8 cellular contexts compared by ENCODE assay signal in the genomic region with DNA sequence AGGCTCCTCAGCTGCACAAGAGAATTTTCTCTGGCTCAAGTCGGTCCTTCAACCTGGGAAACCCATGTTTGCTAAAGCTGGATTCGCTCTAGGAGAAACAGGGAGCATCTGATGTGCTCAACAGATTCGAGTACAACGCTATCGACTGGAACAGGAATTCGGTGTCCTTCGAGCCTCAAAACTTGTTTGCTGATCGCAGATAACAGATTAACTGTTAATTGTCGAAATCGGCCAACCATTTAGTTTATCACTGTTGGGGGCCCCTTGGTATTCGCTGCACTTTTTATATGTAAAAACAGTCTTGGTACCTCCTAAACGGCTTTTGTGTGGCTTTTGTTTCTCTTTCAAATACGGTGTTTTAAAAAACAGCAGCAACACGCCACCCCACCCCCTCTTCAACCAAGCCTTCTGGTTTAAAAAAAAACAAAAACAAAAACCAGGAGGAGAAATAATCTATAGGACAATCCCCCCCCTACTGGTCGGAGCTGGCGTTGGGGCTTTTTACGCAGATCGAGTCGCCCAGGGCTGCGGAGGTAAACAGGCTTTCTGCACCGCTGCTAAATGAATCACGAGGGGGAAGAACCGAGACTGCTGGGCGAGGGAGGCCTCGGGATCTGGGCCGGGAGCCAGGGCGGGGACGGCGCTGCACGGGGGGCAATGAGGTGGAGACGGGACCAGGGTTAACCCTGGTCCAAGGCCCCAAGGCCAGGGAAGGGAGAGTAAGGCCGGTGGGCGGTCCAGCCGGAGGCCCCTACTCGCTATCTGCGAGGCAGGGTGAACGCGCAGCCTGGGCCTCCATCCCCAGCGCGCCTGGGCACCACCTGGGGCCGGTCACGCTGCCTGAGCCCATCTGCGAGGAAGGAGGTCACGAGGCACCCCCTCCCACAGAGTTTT.
DNase-seq lines count a peak whose midpoint lies in the region; ATAC-seq and TF ChIP-seq lines count a peak whose summit lies in the region.

No MANE protein-coding gene starts in this region.

- no peaks in the 10 kb centered on the region for H3K36me3 ChIP-seq in BE2C

- H3K4me1 ChIP-seq in BE2C: peaks cover 46% of the 10 kb centered on the region

- intact Hi-C loops in left ventricle myocardium superior (cut with micrococcal nuclease): loop anchor here (5.0 kb wide), 1 partner anchor 82 kb away; no protein-coding TSS in a partner anchor

- TF ChIP-seq CTCF in BE2C (IDR thresholded peaks at IDR 0.05; ENCODE audit: low read depth, low read length): peak; percentile 65

- peaks cover 0 to 1% (median 0%) of the 10 kb centered on the region in 3 donors for H3K9me3 Mint-ChIP-seq in IgD-negative memory B cell

- peak overlapping the region; percentile 38 for H3K4me3 ChIP-seq in BE2C (ENCODE audit: low read depth, low read length)

- H3K4me1 Mint-ChIP-seq in IgD-negative memory B cell: peaks cover 23 to 46% (median 27%) of the 10 kb centered on the region in 3 donors

- ATAC-seq in GM19452 (IDR thresholded peaks at IDR 0.05; ENCODE audit: unreplicated experiment): peak; percentile 56
- ATAC-seq in left ventricle myocardium superior: no peak

- peaks cover 2% of the 10 kb centered on the region for H3K36me3 Mint-ChIP-seq in IgD-negative memory B cell

- DNase-seq in BE2C: peak; percentile 82
- peak; percentile 20 to 37 for DNase-seq in SHP77 (lab: John Stamatoyannopoulos, UW)
- peak; percentile 90 for DNase-seq in activated effector memory CD4-positive, alpha-beta T cell treated with anti-CD3 and anti-CD28 coated beads, Interleukin-2, amount 50 U/mL, for 16 hours
- peak; percentile 55 for DNase-seq in left ventricle myocardium superior
- DNase-seq in stimulated activated CD4-positive, alpha-beta T cell treated with anti-CD3 and anti-CD28 coated beads, Interleukin-15, amount 100 ng/mL, for 24 hours: peak; percentile 82
- DNase-seq in anterior cingulate cortex (lab: John Stamatoyannopoulos, UW): no peak

- H3K4me3 Mint-ChIP-seq in IgD-negative memory B cell: peak overlapping the region; percentile 90 to 98 (median 92)

- peaks cover 20% of the 10 kb centered on the region for H3K27me3 Mint-ChIP-seq in IgD-negative memory B cell

- H3K9me3 ChIP-seq in BE2C: no peaks in the 10 kb centered on the region

- H3K27me3 ChIP-seq in BE2C: no peaks in the 10 kb centered on the region

- peak overlapping the region; percentile 98 to 99 (median 99) for H3K27ac Mint-ChIP-seq in IgD-negative memory B cell

Comparison
In these comparisons a context has a peak if more than half of its experiments do, and no peak if none do; other contexts are left out.
1. DNase-seq: peak in BE2C (single experiment), SHP77 (2 of 2), activated effector memory CD4-positive, alpha-beta T cell treated with anti-CD3 and anti-CD28 coated beads, Interleukin-2, amount 50 U/mL, for 16 hours (single experiment), left ventricle myocardium superior (single experiment) and stimulated activated CD4-positive, alpha-beta T cell treated with anti-CD3 and anti-CD28 coated beads, Interleukin-15, amount 100 ng/mL, for 24 hours (single experiment); none in anterior cingulate cortex (0 of 58).